Comparison of ENCODE assay signal across 17 cellular contexts in the genomic region with DNA sequence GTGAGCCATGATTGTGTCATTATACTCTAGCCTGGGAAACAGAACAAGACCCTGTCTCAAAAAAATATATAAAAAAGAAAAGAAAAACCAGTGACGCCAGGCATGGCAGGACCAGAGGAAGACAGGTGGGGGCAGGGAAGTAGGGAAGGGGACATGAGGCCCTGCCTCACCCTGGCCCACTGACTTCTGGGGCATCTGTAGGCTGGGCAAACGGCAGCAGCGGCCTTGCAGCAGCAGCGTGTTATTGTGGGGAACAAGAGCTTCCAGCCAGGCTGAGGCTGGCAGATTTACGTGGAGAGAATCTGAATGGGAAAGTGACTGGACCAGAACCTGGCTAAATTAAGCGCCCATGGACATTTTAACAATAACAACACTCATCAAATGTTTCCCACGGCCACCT.
"Had no signal": no experiment of that assay in that cellular context is flagged by ENCODE, and none has a peak within 500 bp of the region (broad histone marks: within the 10 kb centered on the region; RNA-seq: fewer than 3 reads in every experiment).

No MANE protein-coding gene starts in this region.

- H3K27ac Mint-ChIP-seq: activated CD4-positive, alpha-beta T cell treated with anti-CD3 and anti-CD28 coated beads, Interleukin-2, amount 10 ng/mL, durations not matched to agents 24 days and 14 days; activated CD8-positive, alpha-beta T cell treated with anti-CD3 and anti-CD28 coated beads for 36 hours; dendritic cell treated with granulocyte-macrophage colony-stimulating factor and Interleukin-4, amounts not matched to agents 40 ng/mL and 50 ng/mL, for 4 days had no signal

- DNase-seq: activated CD4-positive, alpha-beta T cell treated with anti-CD3 and anti-CD28 coated beads, Interleukin-2, amount 10 ng/mL, durations not matched to agents 24 days and 14 days; activated CD8-positive, alpha-beta T cell treated with anti-CD3 and anti-CD28 coated beads for 36 hours; activated effector memory CD4-positive, alpha-beta T cell treated with Interleukin-2 at 50 U/mL for 16 hours; activated naive CD4-positive, alpha-beta T cell treated with anti-CD3 and anti-CD28 coated beads, Interleukin-2, amount 50 U/mL, for 16 hours; activated T-cell treated with anti-CD3 and anti-CD28 coated beads, Interleukin-2, amount 50 U/mL, for 48 hours; effector memory CD4-positive, alpha-beta T cell; esophagus squamous epithelium; pancreas; stimulated activated CD4-positive, alpha-beta T cell treated with anti-CD3 and anti-CD28 coated beads, Interleukin-2, amount 100 ng/mL, for 24 hours; stimulated activated naive CD8-positive, alpha-beta T cell treated with anti-CD3 and anti-CD28 coated beads, Interleukin-15, Interleukin-2, amounts not matched to agents 100 U/mL and 50 U/mL, for 24 hours; T1000; transverse colon had no signal

- H3K27me3 ChIP-seq: esophagus squamous epithelium, neutrophil, pancreas, transverse colon, vagina had no signal

- H3K27me3 Mint-ChIP-seq: activated CD4-positive, alpha-beta T cell treated with anti-CD3 and anti-CD28 coated beads, Interleukin-2, amount 10 ng/mL, durations not matched to agents 24 days and 14 days; activated CD8-positive, alpha-beta T cell treated with anti-CD3 and anti-CD28 coated beads for 36 hours; dendritic cell treated with granulocyte-macrophage colony-stimulating factor and Interleukin-4, amounts not matched to agents 40 ng/mL and 50 ng/mL, for 4 days had no signal

- ATAC-seq: activated CD8-positive, alpha-beta T cell treated with anti-CD3 and anti-CD28 coated beads for 36 hours; left lobe of liver; stimulated activated naive CD8-positive, alpha-beta T cell treated with anti-CD3 and anti-CD28 coated beads, Interleukin-15, Interleukin-2, amounts not matched to agents 100 U/mL and 50 U/mL, for 24 hours had no signal

- H3K4me3 ChIP-seq: esophagus squamous epithelium, lung, pancreas, transverse colon, vagina had no signal

- H3K27ac ChIP-seq: esophagus squamous epithelium, neutrophil, pancreas, transverse colon, vagina had no signal

- H3K9me3 ChIP-seq: esophagus squamous epithelium, neutrophil, pancreas, transverse colon, vagina had no signal

- H3K4me1 ChIP-seq: esophagus squamous epithelium, pancreas had no signal

- H3K4me1 Mint-ChIP-seq: activated CD4-positive, alpha-beta T cell treated with anti-CD3 and anti-CD28 coated beads, Interleukin-2, amount 10 ng/mL, durations not matched to agents 24 days and 14 days had no signal

- H3K4me3 Mint-ChIP-seq: activated CD4-positive, alpha-beta T cell treated with anti-CD3 and anti-CD28 coated beads, Interleukin-2, amount 10 ng/mL, durations not matched to agents 24 days and 14 days; activated CD8-positive, alpha-beta T cell treated with anti-CD3 and anti-CD28 coated beads for 36 hours; dendritic cell treated with granulocyte-macrophage colony-stimulating factor and Interleukin-4, amounts not matched to agents 40 ng/mL and 50 ng/mL, for 4 days had no signal

- H3K36me3 ChIP-seq: esophagus squamous epithelium, pancreas, vagina had no signal

- H3K9me3 Mint-ChIP-seq: activated CD4-positive, alpha-beta T cell treated with anti-CD3 and anti-CD28 coated beads, Interleukin-2, amount 10 ng/mL, durations not matched to agents 24 days and 14 days; activated CD8-positive, alpha-beta T cell treated with anti-CD3 and anti-CD28 coated beads for 36 hours; dendritic cell treated with granulocyte-macrophage colony-stimulating factor and Interleukin-4, amounts not matched to agents 40 ng/mL and 50 ng/mL, for 4 days had no signal
